1 cellular context compared by ENCODE assay signal in the genomic region with DNA sequence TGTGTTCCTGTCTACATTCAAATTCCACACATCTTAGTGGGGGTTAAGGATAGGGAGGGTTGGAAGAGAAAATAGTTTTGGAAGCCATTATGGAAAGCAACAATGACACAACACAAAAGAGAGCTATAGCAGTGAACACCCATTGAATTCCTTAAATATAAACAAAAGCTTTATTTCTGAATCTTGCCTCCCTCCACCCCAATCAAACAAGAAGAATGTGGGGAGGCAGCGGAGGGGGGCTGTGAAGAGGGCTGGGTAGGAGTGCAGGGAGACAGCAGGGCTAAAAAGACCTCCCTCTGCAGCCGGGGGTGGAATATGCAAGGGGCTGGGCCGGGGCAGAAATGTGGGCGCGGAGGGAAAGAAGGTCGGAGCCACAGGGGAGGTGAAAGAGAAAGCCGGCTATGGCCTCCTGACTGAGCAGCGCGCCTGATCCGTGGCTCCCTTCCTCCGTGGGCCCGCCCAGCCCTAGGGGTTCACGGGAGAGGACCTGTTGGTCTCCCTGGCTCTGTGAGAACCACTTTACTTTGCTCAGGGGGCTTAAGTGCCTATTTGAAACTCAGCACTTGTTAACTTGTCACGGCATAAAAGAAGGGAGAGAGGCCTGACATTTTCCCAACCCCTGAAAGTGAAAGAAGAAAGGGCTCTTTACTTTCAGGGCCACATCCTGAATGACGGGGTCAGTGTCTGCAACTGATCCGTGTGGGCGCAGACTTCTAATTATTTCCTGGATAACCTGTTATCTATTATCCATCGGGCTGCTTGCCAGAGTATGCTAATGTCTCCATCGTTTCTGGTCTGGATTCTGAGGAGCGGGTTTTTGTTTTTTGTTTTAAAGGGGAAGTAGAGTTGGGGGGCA.
TF ChIP-seq lines count a peak whose summit lies in the region.

No MANE protein-coding gene starts in this region.

TF ChIP-seq in GM23338, 12 proteins besides CTCF, POLR2A, EP300 and RAD21 (continued from another document):
- no peak for TF ChIP-seq ETS1 (IDR thresholded peaks at IDR 0.05)
- no peak for TF ChIP-seq POLR2AphosphoS5 (IDR thresholded peaks at IDR 0.05; ENCODE audit: low read depth)
- TF ChIP-seq EZH2 (IDR thresholded peaks at IDR 0.05; ENCODE audit: low read depth, unreplicated experiment): no peak
- TF ChIP-seq CREB1 (CRISPR knock-in tag; IDR thresholded peaks at IDR 0.05; ENCODE audit: low read depth): no peak
- TF ChIP-seq ZNF114 (CRISPR knock-in tag; IDR thresholded peaks at IDR 0.05): no peak
- no peak for TF ChIP-seq STAT1 (IDR thresholded peaks at IDR 0.05; ENCODE audit: unreplicated experiment)
- no peak for TF ChIP-seq EZH2phosphoT487 (IDR thresholded peaks at IDR 0.05; ENCODE audit: unreplicated experiment)
- TF ChIP-seq, protein P1, sequence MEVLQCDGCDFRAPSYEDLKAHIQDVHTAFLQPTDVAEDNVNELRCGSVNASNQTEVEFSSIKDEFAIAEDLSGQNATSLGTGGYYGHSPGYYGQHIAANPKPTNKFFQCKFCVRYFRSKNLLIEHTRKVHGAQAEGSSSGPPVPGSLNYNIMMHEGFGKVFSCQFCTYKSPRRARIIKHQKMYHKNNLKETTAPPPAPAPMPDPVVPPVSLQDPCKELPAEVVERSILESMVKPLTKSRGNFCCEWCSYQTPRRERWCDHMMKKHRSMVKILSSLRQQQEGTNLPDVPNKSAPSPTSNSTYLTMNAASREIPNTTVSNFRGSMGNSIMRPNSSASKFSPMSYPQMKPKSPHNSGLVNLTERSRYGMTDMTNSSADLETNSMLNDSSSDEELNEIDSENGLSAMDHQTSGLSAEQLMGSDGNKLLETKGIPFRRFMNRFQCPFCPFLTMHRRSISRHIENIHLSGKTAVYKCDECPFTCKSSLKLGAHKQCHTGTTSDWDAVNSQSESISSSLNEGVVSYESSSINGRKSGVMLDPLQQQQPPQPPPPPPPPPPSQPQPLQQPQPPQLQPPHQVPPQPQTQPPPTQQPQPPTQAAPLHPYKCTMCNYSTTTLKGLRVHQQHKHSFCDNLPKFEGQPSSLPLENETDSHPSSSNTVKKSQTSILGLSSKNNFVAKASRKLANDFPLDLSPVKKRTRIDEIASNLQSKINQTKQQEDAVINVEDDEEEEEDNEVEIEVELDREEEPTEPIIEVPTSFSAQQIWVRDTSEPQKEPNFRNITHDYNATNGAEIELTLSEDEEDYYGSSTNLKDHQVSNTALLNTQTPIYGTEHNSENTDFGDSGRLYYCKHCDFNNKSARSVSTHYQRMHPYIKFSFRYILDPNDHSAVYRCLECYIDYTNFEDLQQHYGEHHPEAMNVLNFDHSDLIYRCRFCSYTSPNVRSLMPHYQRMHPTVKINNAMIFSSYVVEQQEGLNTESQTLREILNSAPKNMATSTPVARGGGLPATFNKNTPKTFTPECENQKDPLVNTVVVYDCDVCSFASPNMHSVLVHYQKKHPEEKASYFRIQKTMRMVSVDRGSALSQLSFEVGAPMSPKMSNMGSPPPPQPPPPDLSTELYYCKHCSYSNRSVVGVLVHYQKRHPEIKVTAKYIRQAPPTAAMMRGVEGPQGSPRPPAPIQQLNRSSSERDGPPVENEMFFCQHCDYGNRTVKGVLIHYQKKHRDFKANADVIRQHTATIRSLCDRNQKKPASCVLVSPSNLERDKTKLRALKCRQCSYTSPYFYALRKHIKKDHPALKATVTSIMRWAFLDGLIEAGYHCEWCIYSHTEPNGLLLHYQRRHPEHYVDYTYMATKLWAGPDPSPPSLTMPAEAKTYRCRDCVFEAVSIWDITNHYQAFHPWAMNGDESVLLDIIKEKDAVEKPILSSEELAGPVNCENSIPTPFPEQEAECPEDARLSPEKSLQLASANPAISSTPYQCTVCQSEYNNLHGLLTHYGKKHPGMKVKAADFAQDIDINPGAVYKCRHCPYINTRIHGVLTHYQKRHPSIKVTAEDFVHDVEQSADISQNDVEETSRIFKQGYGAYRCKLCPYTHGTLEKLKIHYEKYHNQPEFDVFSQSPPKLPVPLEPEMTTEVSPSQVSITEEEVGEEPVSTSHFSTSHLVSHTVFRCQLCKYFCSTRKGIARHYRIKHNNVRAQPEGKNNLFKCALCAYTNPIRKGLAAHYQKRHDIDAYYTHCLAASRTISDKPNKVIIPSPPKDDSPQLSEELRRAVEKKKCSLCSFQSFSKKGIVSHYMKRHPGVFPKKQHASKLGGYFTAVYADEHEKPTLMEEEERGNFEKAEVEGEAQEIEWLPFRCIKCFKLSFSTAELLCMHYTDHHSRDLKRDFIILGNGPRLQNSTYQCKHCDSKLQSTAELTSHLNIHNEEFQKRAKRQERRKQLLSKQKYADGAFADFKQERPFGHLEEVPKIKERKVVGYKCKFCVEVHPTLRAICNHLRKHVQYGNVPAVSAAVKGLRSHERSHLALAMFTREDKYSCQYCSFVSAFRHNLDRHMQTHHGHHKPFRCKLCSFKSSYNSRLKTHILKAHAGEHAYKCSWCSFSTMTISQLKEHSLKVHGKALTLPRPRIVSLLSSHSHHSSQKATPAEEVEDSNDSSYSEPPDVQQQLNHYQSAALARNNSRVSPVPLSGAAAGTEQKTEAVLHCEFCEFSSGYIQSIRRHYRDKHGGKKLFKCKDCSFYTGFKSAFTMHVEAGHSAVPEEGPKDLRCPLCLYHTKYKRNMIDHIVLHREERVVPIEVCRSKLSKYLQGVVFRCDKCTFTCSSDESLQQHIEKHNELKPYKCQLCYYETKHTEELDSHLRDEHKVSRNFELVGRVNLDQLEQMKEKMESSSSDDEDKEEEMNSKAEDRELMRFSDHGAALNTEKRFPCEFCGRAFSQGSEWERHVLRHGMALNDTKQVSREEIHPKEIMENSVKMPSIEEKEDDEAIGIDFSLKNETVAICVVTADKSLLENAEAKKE (CRISPR knock-in tag; IDR thresholded peaks at IDR 0.05): no peak
- no peak for TF ChIP-seq ZNF331 (CRISPR knock-in tag; IDR thresholded peaks at IDR 0.05; ENCODE audit: low read depth)
- TF ChIP-seq JUNB (IDR thresholded peaks at IDR 0.05; ENCODE audit: unreplicated experiment): no peak
- no peak for TF ChIP-seq REST (IDR thresholded peaks at IDR 0.05; ENCODE audit: unreplicated experiment)
